ENCODE assay signal across 10 cellular contexts in genomic region chr1:224067621-224068457, GRCh38.
DNase-seq lines count a peak whose midpoint lies in the region; ATAC-seq lines count a peak whose summit lies in the region.
"Had no signal": no experiment of that assay in that cellular context is flagged by ENCODE, and none has a peak within 500 bp of the region (broad histone marks: within the 10 kb centered on the region; RNA-seq: fewer than 3 reads in every experiment).

No MANE protein-coding gene starts in this region.

- no peak overlapping the region for H3K27ac Mint-ChIP-seq in effector memory CD8-positive, alpha-beta T cell
- H3K27ac Mint-ChIP-seq: activated CD4-positive, alpha-beta T cell treated with anti-CD3 and anti-CD28 coated beads, Interleukin-2, amount 10 ng/mL, durations not matched to agents 7 days and 5 days had no signal

- no peak for ATAC-seq in GM21423 (IDR thresholded peaks at IDR 0.05; ENCODE audit: unreplicated experiment)
- ATAC-seq in effector memory CD8-positive, alpha-beta T cell (replicated peaks): no peak
- ATAC-seq in GM19397 (IDR thresholded peaks at IDR 0.05; ENCODE audit: unreplicated experiment): no peak

- H3K9me3 Mint-ChIP-seq in effector memory CD8-positive, alpha-beta T cell: no peaks in the 10 kb centered on the region
- H3K9me3 Mint-ChIP-seq: activated CD4-positive, alpha-beta T cell treated with anti-CD3 and anti-CD28 coated beads, Interleukin-2, amount 10 ng/mL, durations not matched to agents 7 days and 5 days had no signal

- DNase-seq in EH (ENCODE audit: low read depth) (peak; percentile 70), MV-4-11 (lab: John Stamatoyannopoulos, UW) (peak; percentile 17), amniotic stem cell (lab: John Stamatoyannopoulos, UW) (peak; percentile 11), kidney glomerular epithelial cell (lab: John Stamatoyannopoulos, UW) (peak; percentile 47), midbrain (lab: John Stamatoyannopoulos, UW) (no peak)
- DNase-seq in effector memory CD8-positive, alpha-beta T cell: no peak
- DNase-seq: activated CD4-positive, alpha-beta T cell treated with anti-CD3 and anti-CD28 coated beads, Interleukin-2, amount 10 ng/mL, durations not matched to agents 7 days and 5 days; NCI-H1105 had no signal

- no peaks in the 10 kb centered on the region for H3K36me3 Mint-ChIP-seq in effector memory CD8-positive, alpha-beta T cell (ENCODE audit: insufficient read depth)

- H3K4me3 Mint-ChIP-seq in effector memory CD8-positive, alpha-beta T cell: no peak overlapping the region
- H3K4me3 Mint-ChIP-seq: activated CD4-positive, alpha-beta T cell treated with anti-CD3 and anti-CD28 coated beads, Interleukin-2, amount 10 ng/mL, durations not matched to agents 7 days and 5 days had no signal

- peaks cover 55 to 60% of the 10 kb centered on the region in 2 donors for H3K27me3 Mint-ChIP-seq in effector memory CD8-positive, alpha-beta T cell

- no peaks in the 10 kb centered on the region for H3K4me1 Mint-ChIP-seq in effector memory CD8-positive, alpha-beta T cell (ENCODE audit: low read depth in 2 of 2)

Comparison
In these comparisons a context has a peak if more than half of its experiments do, and no peak if none do; other contexts are left out.
1. DNase-seq: peak in EH (single experiment), MV-4-11 (single experiment), amniotic stem cell (single experiment) and kidney glomerular epithelial cell (single experiment); none in effector memory CD8-positive, alpha-beta T cell (0 of 3) and midbrain (single experiment).